In genomic region chr1:20981903-20982695, GRCh38 we compare ENCODE assay signal across 11 cellular contexts.
DNase-seq lines count a peak whose midpoint lies in the region; ATAC-seq and TF ChIP-seq lines count a peak whose summit lies in the region.
"Had no signal": no experiment of that assay in that cellular context is flagged by ENCODE, and none has a peak within 500 bp of the region (broad histone marks: within the 10 kb centered on the region; RNA-seq: fewer than 3 reads in every experiment).

No MANE protein-coding gene starts in this region.

- H3K27me3 ChIP-seq in Panc1 (ENCODE audit: control insufficient read depth, insufficient read depth, low read length) (no peaks in the 10 kb centered on the region), esophagus squamous epithelium (no peaks in the 10 kb centered on the region)

- TF ChIP-seq CTCF in GM10248 (IDR thresholded peaks at IDR 0.05; ENCODE audit: control extremely low read depth, extremely low read depth, low read depth, missing control alignments) (peak; percentile 21), Panc1 (IDR thresholded peaks at IDR 0.05) (peak; percentile 43; the same call in 1 of the 2 replicates), esophagus squamous epithelium (IDR thresholded peaks at IDR 0.05) (peak in 5 of 6 experiments; percentile 11 to 33 (median 18))

- H3K27ac ChIP-seq in Panc1 (ENCODE audit: low read length) (no peak overlapping the region), esophagus squamous epithelium (no peak overlapping the region)
- H3K27ac ChIP-seq: thoracic aorta had no signal

- H3K36me3 ChIP-seq in Panc1 (ENCODE audit: control insufficient read depth, insufficient read depth, low read length): peaks cover 8% of the 10 kb centered on the region; the same call in 1 of the 2 replicates
- H3K36me3 ChIP-seq in esophagus squamous epithelium: peaks cover 0 to 12% (median 0%) of the 10 kb centered on the region in 3 donors
- H3K36me3 ChIP-seq: thoracic aorta had no signal

- POLR2A ChIA-PET in GM10248 (lab: Yijun Ruan, JAX) (interaction anchor here (0.6 kb wide), 1 partner anchor 199 kb away, joined by 5 read pairs; no protein-coding TSS in a partner anchor), Panc1 (lab: Charles Lee) (no interaction called here)

- in situ Hi-C loops in Panc1 (cut with HindIII; ENCODE audit: low pct_unique_long_range_greater_than_20kb, low sequenced_read_pairs): no loop called here

- intact Hi-C loops in Panc1 (cut with micrococcal nuclease; ENCODE audit: unreplicated experiment) (loop anchor here (10.0 kb wide), 1 partner anchor 213 kb away; no protein-coding TSS in a partner anchor), esophagus squamous epithelium (cut with DNase I) (no loop called here)

- H3K9me3 ChIP-seq in Panc1 (ENCODE audit: control insufficient read depth, insufficient read depth, low read depth, low read length): no peaks in the 10 kb centered on the region
- no peaks in the 10 kb centered on the region for H3K9me3 ChIP-seq in esophagus squamous epithelium
- H3K9me3 ChIP-seq: thoracic aorta had no signal

- ATAC-seq in Panc1 (peak; percentile 60; the same call in 1 of the 2 replicates), HG02763 (IDR thresholded peaks at IDR 0.05; ENCODE audit: unreplicated experiment) (no peak)

- DNase-seq in GM10248 (ENCODE audit: extremely low spot score): no peak
- peak; percentile 18 for DNase-seq in Panc1 (ENCODE audit: low read depth, low spot score)
- DNase-seq in esophagus squamous epithelium (lab: John Stamatoyannopoulos, UW): no peak
- DNase-seq in pons (ENCODE audit: low spot score): peak; percentile 55
- no peak for DNase-seq in NK-92 treated with Interleukin-12 subunit alpha and Interleukin-12 subunit beta, amount 100 ng/mL, for 24 hours (lab: John Stamatoyannopoulos, UW)
- no peak for DNase-seq in stimulated activated CD4-positive, alpha-beta T cell treated with anti-CD3 and anti-CD28 coated beads, Interleukin-2, amount 100 ng/mL, for 24 hours
- DNase-seq in activated CD8-positive, alpha-beta memory T cell treated with anti-CD3 and anti-CD28 coated beads for 24 hours: no peak
- DNase-seq: activated CD4-positive, alpha-beta memory T cell treated with anti-CD3 and anti-CD28 coated beads for 36 hours; left cardiac atrium had no signal

- CTCF ChIA-PET in GM10248 (lab: Yijun Ruan, JAX): interaction anchor here (1.0 to 3.7 kb wide), 4 partner anchors 9 to 212 kb away, joined by 3 to 37 read pairs (median 4); no protein-coding TSS in a partner anchor
- CTCF ChIA-PET in Panc1 (lab: Charles Lee): interaction anchor here (0.6 to 1.6 kb wide), 2 partner anchors 33 to 213 kb away, joined by 6 to 7 read pairs; no protein-coding TSS in a partner anchor

- no TSS peak for BruUV-seq in Panc1 (replicated peaks; lab: Mats Ljungman, UMichigan)

- H3K4me3 ChIP-seq in Panc1 (ENCODE audit: low read depth in 2 of 2, low read length in 2 of 2): no peak overlapping the region
- H3K4me3 ChIP-seq in esophagus squamous epithelium: no peak overlapping the region
- H3K4me3 ChIP-seq: thoracic aorta had no signal

- H3K4me1 ChIP-seq in Panc1 (ENCODE audit: control insufficient read depth, insufficient read depth, low read length) (peaks cover 10% of the 10 kb centered on the region), esophagus squamous epithelium (peaks cover 0 to 7% (median 0%) of the 10 kb centered on the region in 3 donors)

- no peak for TF ChIP-seq POLR2A in esophagus squamous epithelium (IDR thresholded peaks at IDR 0.05)

Comparison
In these comparisons a context has a peak if more than half of its experiments do, and no peak if none do; other contexts are left out.
1. DNase-seq: peak in Panc1 (single experiment) and pons (single experiment); none in GM10248 (single experiment), esophagus squamous epithelium (single experiment), NK-92 treated with Interleukin-12 subunit alpha and Interleukin-12 subunit beta, amount 100 ng/mL, for 24 hours (single experiment), stimulated activated CD4-positive, alpha-beta T cell treated with anti-CD3 and anti-CD28 coated beads, Interleukin-2, amount 100 ng/mL, for 24 hours (0 of 2) and activated CD8-positive, alpha-beta memory T cell treated with anti-CD3 and anti-CD28 coated beads for 24 hours (single experiment).
2. Peak in every context shown above with its lines, with median percentiles within 50 percentile points of each other: CTCF ChIP-seq.